In the genomic region with DNA sequence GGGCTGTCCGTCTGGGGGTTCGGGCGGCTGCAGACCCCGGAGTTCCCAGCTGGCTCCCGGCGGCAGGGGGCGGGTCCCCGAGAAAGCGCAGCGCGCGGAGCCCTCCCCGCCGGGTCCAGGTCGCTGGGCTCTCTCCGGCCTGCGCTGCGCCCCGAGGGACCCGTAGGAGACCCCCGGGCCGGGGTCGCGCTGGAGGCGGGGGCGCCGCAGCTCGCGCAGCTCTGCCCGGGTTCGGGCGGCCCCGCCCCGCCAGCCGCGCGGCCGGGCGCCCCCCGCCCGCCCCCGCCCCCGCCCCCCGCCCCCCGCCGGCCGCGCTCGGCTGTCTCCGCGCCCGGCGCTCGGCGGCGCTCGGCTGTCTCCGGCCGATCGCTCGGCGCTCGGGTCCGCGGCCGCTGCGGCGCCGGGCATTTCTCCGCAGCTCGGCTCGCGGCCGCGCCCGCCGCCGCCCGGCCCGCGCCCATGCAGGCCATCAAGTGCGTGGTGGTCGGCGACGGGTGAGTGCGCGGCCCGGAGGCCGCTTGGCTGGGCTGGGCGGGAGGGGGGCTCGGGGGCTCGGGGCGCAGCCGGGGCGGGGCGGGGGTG, we compare ENCODE assay signal across 8 cellular contexts. TPM values are rescaled to one million over a fixed set of nuclear protein-coding genes. Genes with fewer than 3 reads are reported as not detected.
DNase-seq lines count a peak whose midpoint lies in the region; ATAC-seq, FAIRE-seq and TF ChIP-seq lines count a peak whose summit lies in the region.

A gene (plus strand): TSS at position 376 of the 582 bp plus-strand sequence. CDS start 84 bp downstream, at position 460.

- no peak within 1 kb of the TSS for H3K14ac ChIP-seq in H1 (ENCODE audit: insufficient read length)

- FAIRE-seq in H1 (lab: Jason Lieb, UNC) = no peak

- peaks cover 8% of the 10 kb centered on the region; the same call in 1 of the 2 replicates for H3K79me2 ChIP-seq in GM23338 (replicated peaks; ENCODE audit: insufficient read depth)
- peaks cover 0 to 2% of the 10 kb centered on the region in 2 experiments; a peak in 1 of 4 replicates for H3K79me2 ChIP-seq in H1 (ENCODE audit: control insufficient read depth in 1 of 2, insufficient read depth in 2 of 2, low read length in 2 of 2)

- peak within 1 kb of the TSS; percentile 89 for H4K91ac ChIP-seq in H1 (replicated peaks; ENCODE audit: insufficient read length, low read length)

- H3F3A ChIP-seq in GM23338 (replicated peaks; ENCODE audit: low read depth) = peaks cover 16% of the 10 kb centered on the region

- H2BK5ac ChIP-seq in H1 (ENCODE audit: low read depth, low read length) = 0 out of 2 replicates have a peak within 1 kb of the TSS, but pooled peaks have one; percentile 44

- CTCF ChIA-PET in BJ (lab: Yijun Ruan, JAX) (interaction anchor here (0.6 to 4.8 kb wide), 13 partner anchors 11 to 313 kb away, joined by 3 to 101 read pairs (median 6); a partner anchor contains a TSS), H1 (lab: Charles Lee; ENCODE audit: partially characterized antibody) (interaction anchor here (0.7 to 3.1 kb wide), 15 partner anchors 9 to 203 kb away, joined by 3 to 40 read pairs (median 8); a partner anchor contains a TSS)
- CTCF ChIA-PET in naive thymus-derived CD4-positive, alpha-beta T cell (lab: Charles Lee) = interaction anchor here (1.0 to 4.5 kb wide), 3 partner anchors 67 to 124 kb away, joined by 3 to 27 read pairs (median 10); a partner anchor contains a TSS

- H2BK15ac ChIP-seq in H1 (ENCODE audit: low read length) = no peak within 1 kb of the TSS

- POLR2A ChIA-PET in BJ (lab: Charles Lee) (no interaction called here), H1 (lab: Charles Lee; ENCODE audit: partially characterized antibody) (interaction anchor here (0.9 to 4.9 kb wide), 12 partner anchors 9 to 105 kb away, joined by 3 to 38 read pairs (median 10); a partner anchor contains a TSS)
- POLR2A ChIA-PET in naive thymus-derived CD4-positive, alpha-beta T cell (lab: Charles Lee) = interaction anchor here (5.8 kb wide), 1 partner anchor 122 kb away, joined by 29 read pairs; no protein-coding TSS in a partner anchor

- no peak for TF ChIP-seq POLR2A in H1 (IDR thresholded peaks at IDR 0.05; ENCODE audit: control extremely low read depth in 1 of 2, low read depth in 2 of 2, low read length in 2 of 2)

- H3K36me3 ChIP-seq in BJ (ENCODE audit: control insufficient read depth, insufficient read depth, low read length) (peaks cover 4% of the 10 kb centered on the region), GM23338 (ENCODE audit: insufficient read depth) (no peaks in the 10 kb centered on the region), H1 (ENCODE audit: control insufficient read depth in 2 of 4, insufficient read depth in 4 of 4, low read length in 3 of 4) (no peaks in the 10 kb centered on the region; a peak in 2 of 8 replicates)
- H3K36me3 ChIP-seq in naive thymus-derived CD4-positive, alpha-beta T cell (ENCODE audit: control insufficient read depth in 2 of 3, insufficient read depth in 3 of 3, low read length in 3 of 3) = peaks cover 0 to 12% (median 0%) of the 10 kb centered on the region in 3 experiments

- peak within 1 kb of the TSS; percentile 47 for H3K4me3 ChIP-seq in BJ (ENCODE audit: low read depth, low read length)
- H3K4me3 ChIP-seq in GM23338 = peak within 1 kb of the TSS; percentile 79
- H3K4me3 ChIP-seq in H1 (ENCODE audit: extremely low read depth in 1 of 4, insufficient read depth in 2 of 4, low read depth in 3 of 4, low read length in 4 of 4) = peak within 1 kb of the TSS; percentile 56 to 80 (median 59)
- H3K4me3 ChIP-seq in naive thymus-derived CD4-positive, alpha-beta T cell (ENCODE audit: low read length) = peak within 1 kb of the TSS; percentile 60

- H2AFZ ChIP-seq in GM23338 = 0 out of 2 replicates have a peak within 1 kb of the TSS, but pooled peaks have one; percentile 32
- no peak within 1 kb of the TSS; the same call in 1 of the 2 replicates for H2AFZ ChIP-seq in H1 (ENCODE audit: low read length)

- no peaks in the 10 kb centered on the region for H3K9me3 Mint-ChIP-seq in GM23338
- peaks cover 0 to 2% (median 0%) of the 10 kb centered on the region in 11 donors for H3K9me3 Mint-ChIP-seq in naive thymus-derived CD4-positive, alpha-beta T cell

- TF ChIP-seq CTCF in BJ (IDR thresholded peaks at IDR 0.05; ENCODE audit: insufficient read depth, low read depth, low read length) (no peak), GM23338 (conservative IDR thresholded peaks at IDR 0.05; ENCODE audit: low read depth in 2 of 2) (no peak), H1 (IDR thresholded peaks at IDR 0.05; ENCODE audit: control extremely low read depth in 1 of 3, insufficient read depth in 1 of 3, low read depth in 1 of 3, low read length in 3 of 3) (no peak)

- no peak within 1 kb of the TSS for H3K27ac Mint-ChIP-seq in GM23338
- H3K27ac Mint-ChIP-seq in naive thymus-derived CD4-positive, alpha-beta T cell = peak within 1 kb of the TSS in 6 of 9 donors; percentile 36 to 85 (median 65)

- H4K20me1 ChIP-seq in GM23338 (replicated peaks; ENCODE audit: insufficient read depth) (no peaks in the 10 kb centered on the region; the same call in 1 of the 2 replicates), H1 (replicated peaks in 1 of 2; ENCODE audit: control insufficient read depth in 1 of 2, insufficient read depth in 2 of 2, low read length in 2 of 2) (peaks cover 2 to 19% of the 10 kb centered on the region in 2 experiments)

- H3K4me2 ChIP-seq in GM23338 (peak within 1 kb of the TSS; percentile 92), H1 (ENCODE audit: insufficient read depth in 1 of 2, low read depth in 2 of 2, low read length in 2 of 2) (peak within 1 kb of the TSS; percentile 80 to 94)

- H3K4ac ChIP-seq in H1 (replicated peaks; ENCODE audit: insufficient read length, low read depth, low read length) = peak within 1 kb of the TSS; percentile 97

- peaks cover 19% of the 10 kb centered on the region for H3K4me1 Mint-ChIP-seq in GM23338
- peaks cover 11 to 22% (median 16%) of the 10 kb centered on the region in 7 donors for H3K4me1 Mint-ChIP-seq in naive thymus-derived CD4-positive, alpha-beta T cell

- 0% methylated on average over 27 of the region's 96 CpGs; no CpG with 5 or more reads in 1 of the 2 experiments for WGBS in H1 (ENCODE audit: extremely low coverage in 1 of 2, insufficient coverage in 1 of 2, insufficient read length in 1 of 2, insufficient replicate concordance in 2 of 2, low coverage in 1 of 2, low lambda C conversion rate in 2 of 2, missing lambda C conversion rate in 1 of 2), 2 experiments

- peak within 1 kb of the TSS; percentile 10 for H2BK120ac ChIP-seq in H1 (replicated peaks; ENCODE audit: low read depth, low read length)

- intact Hi-C loops in naive thymus-derived CD4-positive, alpha-beta T cell (cut with micrococcal nuclease) = loop anchor here (2.0 to 10.0 kb wide), 5 partner anchors 63 to 423 kb away; a partner anchor contains a TSS

- H3K36me3 Mint-ChIP-seq in GM23338 (ENCODE audit: low read depth) = peaks cover 3% of the 10 kb centered on the region; the same call in 2 of the 3 replicates
- H3K36me3 Mint-ChIP-seq in naive thymus-derived CD4-positive, alpha-beta T cell = peaks cover 0 to 10% (median 6%) of the 10 kb centered on the region in 5 donors

- H3K27me3 ChIP-seq in BJ (ENCODE audit: control insufficient read depth, insufficient read depth, low read length) = no peaks in the 10 kb centered on the region
- H3K27me3 ChIP-seq in GM23338 (ENCODE audit: insufficient read depth) = no peaks in the 10 kb centered on the region
- H3K27me3 ChIP-seq in H1 (replicated peaks in 1 of 4; ENCODE audit: control insufficient read depth in 3 of 4, extremely low read depth in 1 of 4, insufficient read depth in 3 of 4, low read length in 3 of 4) = no peaks in the 10 kb centered on the region
- H3K27me3 ChIP-seq in naive thymus-derived CD4-positive, alpha-beta T cell (ENCODE audit: control insufficient read depth in 2 of 2, insufficient read depth in 2 of 2, low read length in 2 of 2) = no peaks in the 10 kb centered on the region

- no peak within 1 kb of the TSS for H2BK20ac ChIP-seq in H1 (ENCODE audit: low read length)

- peak within 1 kb of the TSS; percentile 71 for H3K18ac ChIP-seq in H1 (ENCODE audit: extremely low read depth, low read length)

- DNase-seq in BJ (ENCODE audit: low read depth) = no peak
- peak; percentile 68 for DNase-seq in GM23338 (ENCODE audit: low spot score)
- DNase-seq in RPMI8226 = peak; percentile 72
- DNase-seq in H1 (ENCODE audit: low read depth in 1 of 2, low spot score in 2 of 2) = no peak
- DNase-seq in naive thymus-derived CD4-positive, alpha-beta T cell = no peak

- H3K9me3 ChIP-seq in H1 (ENCODE audit: insufficient read depth in 2 of 2, low read depth in 1 of 2, low read length in 1 of 2) = no peaks in the 10 kb centered on the region
- H3K9me3 ChIP-seq in naive thymus-derived CD4-positive, alpha-beta T cell (ENCODE audit: control insufficient read depth in 2 of 3, low read length in 3 of 3) = no peaks in the 10 kb centered on the region

- peak within 1 kb of the TSS; percentile 21 for H4K5ac ChIP-seq in H1 (ENCODE audit: insufficient read length, low read depth, low read length)

- H4K8ac ChIP-seq in H1 (ENCODE audit: extremely low read depth, insufficient read depth, low read length) = peak within 1 kb of the TSS; percentile 80

- TF ChIP-seq EP300 in H1 (IDR thresholded peaks at IDR 0.05; ENCODE audit: borderline replicate concordance in 1 of 2, low read depth in 2 of 2, low read length in 2 of 2) = no peak

- no peak within 1 kb of the TSS for H3K23ac ChIP-seq in H1 (ENCODE audit: insufficient read length)

- peak within 1 kb of the TSS; percentile 79 for H3K56ac ChIP-seq in H1 (replicated peaks; ENCODE audit: insufficient read length, low read depth, low read length)

- peaks cover 7% of the 10 kb centered on the region; the same call in 1 of the 2 replicates for H3K23me2 ChIP-seq in H1 (ENCODE audit: low read depth, low read length)

- TF ChIP-seq RAD21 in H1 (IDR thresholded peaks at IDR 0.05 in 1 of 2, conservative IDR thresholded peaks at IDR 0.05 in 1 of 2; ENCODE audit: low read depth in 2 of 2, low read length in 2 of 2) = no peak

- 0 out of 2 replicates have a peak within 1 kb of the TSS, but pooled peaks have one; percentile 17 for H2BK12ac ChIP-seq in H1 (ENCODE audit: low read depth, low read length)

- no peaks in the 10 kb centered on the region for H3K9me2 ChIP-seq in GM23338 (ENCODE audit: insufficient read depth)

- peak within 1 kb of the TSS in 3 of 4 experiments; percentile 48 to 69 (median 53); a peak in 4 of 7 replicates for H3K9ac ChIP-seq in H1 (replicated peaks in 1 of 4; ENCODE audit: extremely low read depth in 1 of 4, low read depth in 3 of 4, low read length in 3 of 4)

- no peak within 1 kb of the TSS for H3K27ac ChIP-seq in GM23338 (ENCODE audit: low read depth)
- H3K27ac ChIP-seq in H1 (ENCODE audit: low read depth, low read length) = no peak within 1 kb of the TSS
- H3K27ac ChIP-seq in naive thymus-derived CD4-positive, alpha-beta T cell (ENCODE audit: low read depth, low read length) = peak within 1 kb of the TSS; percentile 48

- ATAC-seq in GM23338 = peak; percentile 2; the same call in 2 of the 3 replicates
- no peak for ATAC-seq in naive thymus-derived CD4-positive, alpha-beta T cell
- ATAC-seq in HG03354 (IDR thresholded peaks at IDR 0.05; ENCODE audit: poor library complexity, severe bottlenecking, unreplicated experiment) = no peak
- no peak for ATAC-seq in HG03457 (IDR thresholded peaks at IDR 0.05; ENCODE audit: unreplicated experiment)
- ATAC-seq in HG03139 (IDR thresholded peaks at IDR 0.05; ENCODE audit: unreplicated experiment) = no peak

- H3K4me1 ChIP-seq in GM23338 (ENCODE audit: insufficient read depth) (peaks cover 9% of the 10 kb centered on the region; the same call in 1 of the 2 replicates), H1 (replicated peaks in 1 of 4; ENCODE audit: control insufficient read depth in 3 of 4, insufficient read depth in 4 of 4, low read length in 3 of 4) (peaks cover 0 to 13% (median 4%) of the 10 kb centered on the region in 4 experiments; a peak in 5 of 7 replicates)
- peaks cover 8 to 17% of the 10 kb centered on the region in 2 donors for H3K4me1 ChIP-seq in naive thymus-derived CD4-positive, alpha-beta T cell (ENCODE audit: control insufficient read depth in 2 of 2, insufficient read depth in 2 of 2, low read length in 2 of 2)

- H3K4me3 Mint-ChIP-seq in GM23338 = peak within 1 kb of the TSS; percentile 75
- H3K4me3 Mint-ChIP-seq in naive thymus-derived CD4-positive, alpha-beta T cell = peak within 1 kb of the TSS; percentile 77 to 91 (median 86)

- peaks cover 12% of the 10 kb centered on the region for H3K27me3 Mint-ChIP-seq in GM23338 (ENCODE audit: insufficient read depth, low read depth, poor library complexity)
- no peaks in the 10 kb centered on the region for H3K27me3 Mint-ChIP-seq in naive thymus-derived CD4-positive, alpha-beta T cell

- peak within 1 kb of the TSS; percentile 41; the same call in 1 of the 2 replicates for H2AK5ac ChIP-seq in H1 (ENCODE audit: low read depth, low read length)

- peaks cover 3% of the 10 kb centered on the region; the same call in 1 of the 2 replicates for H3K79me1 ChIP-seq in H1 (ENCODE audit: low read depth, low read length)

RNA-seq across cellular contexts. Expression of the gene that starts here (rescaled TPM):
- polyA plus RNA-seq in BJ (2011; rRNA removed) (7.5 and 11.5 TPM in 2 replicates), GM23338 (2016; fragmentation: Nextera tagmentation; extraction: Ambion mirVana) (31.5 and 35.6 TPM in 2 replicates), H1 (2011; rRNA removed) (299 and 520 TPM in 2 replicates)
- 4.7 and 5.1 TPM in 2 replicates for polyA minus RNA-seq in BJ (2011; rRNA and poly(A)+ RNA removed)
- 211 and 293 TPM in 2 replicates for total RNA-seq in GM23338 (2014; rRNA removed; shearing (Covaris generic))
- 167 and 177 TPM in 2 replicates for total RNA-seq in H1 (2021; fragmentation: NEBNext Ultra II Directional; extraction: Animal tissue kit (Norgen Biotek cat#: 25700))
- polyA plus RNA-seq in H1 (2011; cell fraction: cytosol; rRNA removed) = 290 TPM
- 408 TPM for polyA plus RNA-seq in H1 (2011; cell fraction: nucleus; rRNA removed)
- 93.2 to 160 TPM (median 150 TPM) in 4 replicates for polyA plus RNA-seq in H1 (2012, experiment 1 of 2)
- polyA plus RNA-seq in H1 (2012, experiment 2 of 2) = 143 TPM
- polyA plus RNA-seq in H1 (2013, experiment 1 of 2) = 141 TPM
- 139 TPM for polyA plus RNA-seq in H1 (2013, experiment 2 of 2)
- polyA minus RNA-seq in H1 (2011; rRNA and poly(A)+ RNA removed) = 54.1 and 62.9 TPM in 2 replicates
- polyA minus RNA-seq in H1 (2011; cell fraction: cytosol; rRNA and poly(A)+ RNA removed) = 82.6 TPM
- 83.3 TPM for polyA minus RNA-seq in H1 (2011; cell fraction: nucleus; rRNA and poly(A)+ RNA removed)
- 1 to 10 TPM; 1.3 to 8.5 (median 2.1) TPM for total RNA-seq in naive thymus-derived CD4-positive, alpha-beta T cell
- not detected for polyA plus RNA-seq in naive thymus-derived CD4-positive, alpha-beta T cell

Comparison
In these comparisons a context has a peak if more than half of its experiments do, and no peak if none do; other contexts are left out.
1. RNA of the gene that starts here (total RNA-seq): 211 to 293 TPM in GM23338 and 167 to 177 TPM in H1; 1.3 to 8.5 TPM in naive thymus-derived CD4-positive, alpha-beta T cell; every median in the first group is over 10 times any median in the second.
2. DNase-seq: peak in GM23338 (single experiment) and RPMI8226 (single experiment); none in BJ (single experiment), H1 (0 of 2) and naive thymus-derived CD4-positive, alpha-beta T cell (0 of 9).
3. Peak in every context shown above with its lines, with median percentiles within 50 percentile points of each other: H3K4me3 ChIP-seq.